8 cellular contexts compared by ENCODE assay signal in genomic region chr11:5004429-5005274, GRCh38. TPM values are rescaled to one million over a fixed set of nuclear protein-coding genes. Genes with fewer than 3 reads are reported as not detected.
DNase-seq lines count a peak whose midpoint lies in the region; ATAC-seq and TF ChIP-seq lines count a peak whose summit lies in the region.

No MANE protein-coding gene starts in this region.

- TF ChIP-seq EP300 in neural cell (conservative IDR thresholded peaks at IDR 0.05; ENCODE audit: poor library complexity, severe bottlenecking), result no peak

- no peak overlapping the region for H3K27ac ChIP-seq in neural cell (ENCODE audit: low read length)

- no peaks in the 10 kb centered on the region for H3K27me3 ChIP-seq in neural cell (ENCODE audit: insufficient read depth, low read depth, low read length)

- no peak overlapping the region for H3K4me3 ChIP-seq in neural cell (ENCODE audit: low read length)

- H4K20me1 ChIP-seq in neural cell (ENCODE audit: insufficient read depth), result no peaks in the 10 kb centered on the region

- H3K79me2 ChIP-seq in neural cell (replicated peaks; ENCODE audit: insufficient read depth, low read length), result no peaks in the 10 kb centered on the region

- H3K9me3 ChIP-seq in neural cell (ENCODE audit: low read length), result no peaks in the 10 kb centered on the region

- ATAC-seq in GM21825 (IDR thresholded peaks at IDR 0.05; ENCODE audit: unreplicated experiment), result no peak

- no peak overlapping the region for H2AFZ ChIP-seq in neural cell (ENCODE audit: low read depth, low read length)

- peak; percentile 54 for DNase-seq in activated CD4-positive, alpha-beta T cell treated with anti-CD3 and anti-CD28 coated beads for 48 hours
- DNase-seq in activated CD4-positive, alpha-beta T cell treated with anti-CD3 and anti-CD28 coated beads for 1 hour, result no peak
- DNase-seq in SIG-M5 treated with dmso at 0.1 percent for 504 hours (lab: John Stamatoyannopoulos, UW; ENCODE audit: unreplicated experiment) (peak; percentile 5), erythroblast (lab: John Stamatoyannopoulos, UW) (peak; percentile 45 to 69)
- no peak for DNase-seq in activated CD8-positive, alpha-beta memory T cell treated with anti-CD3 and anti-CD28 coated beads for 24 hours

- no peak overlapping the region for H3K9ac ChIP-seq in neural cell (ENCODE audit: low read length)

- no peak overlapping the region for H3K4me2 ChIP-seq in neural cell (ENCODE audit: low read length)

- TF ChIP-seq POLR2A in erythroblast (IDR thresholded peaks at IDR 0.05; ENCODE audit: low read length), result no peak

- H3F3A ChIP-seq in neural cell (ENCODE audit: insufficient read depth, low read length, poor library complexity, severe bottlenecking), result no peaks in the 10 kb centered on the region

- no peaks in the 10 kb centered on the region for H3K9me2 ChIP-seq in neural cell (ENCODE audit: insufficient read depth, low read length)

- peak; percentile 89 for TF ChIP-seq RAD21 in neural cell (conservative IDR thresholded peaks at IDR 0.05)

- no peaks in the 10 kb centered on the region for H3K36me3 ChIP-seq in neural cell (ENCODE audit: insufficient read depth, low read length)

- peak; percentile 73 for TF ChIP-seq CTCF in LNCAP (IDR thresholded peaks at IDR 0.05)
- TF ChIP-seq CTCF in neural cell (IDR thresholded peaks at IDR 0.05; ENCODE audit: poor library complexity, severe bottlenecking), result peak; percentile 88

TF ChIP-seq in neural cell, 6 proteins besides CTCF, POLR2A, EP300 and RAD21:
- TF ChIP-seq SMC3 (conservative IDR thresholded peaks at IDR 0.05; ENCODE audit: poor library complexity) (peak; percentile 94), TAF1 (IDR thresholded peaks at IDR 0.05; ENCODE audit: low read depth) (no peak), EZH2 (IDR thresholded peaks at IDR 0.05; ENCODE audit: borderline replicate concordance, insufficient read depth, low read length, poor library complexity, severe bottlenecking) (no peak)

RNA-seq across cellular contexts. Expression of gene OR51L1, which starts 10.0 kb away (rescaled TPM):
- not detected in 2 replicates for polyA plus RNA-seq in neural cell
- not detected in 2 replicates for polyA minus RNA-seq in neural cell

RNA-seq across cellular contexts. Expression of gene OR52J3, which starts 41.7 kb away (rescaled TPM):
- polyA plus RNA-seq in neural cell, result not detected in 2 replicates
- not detected in 2 replicates for polyA minus RNA-seq in neural cell

RNA-seq across cellular contexts. Expression of gene OR51A2, which starts 49.1 kb away (rescaled TPM):
- polyA plus RNA-seq in neural cell, result not detected in 2 replicates
- not detected in 2 replicates for polyA minus RNA-seq in neural cell

RNA-seq across cellular contexts. Expression of gene OR52E2, which starts 54.8 kb away (rescaled TPM):
- not detected in 2 replicates for polyA plus RNA-seq in neural cell
- not detected in 2 replicates for polyA minus RNA-seq in neural cell

RNA-seq across cellular contexts. Expression of gene OR51A4, which starts 57.2 kb away (rescaled TPM):
- not detected in 2 replicates for polyA plus RNA-seq in neural cell
- polyA minus RNA-seq in neural cell, result not detected in 2 replicates

Comparison
In these comparisons a context has a peak if more than half of its experiments do, and no peak if none do; other contexts are left out.
1. DNase-seq: peak in activated CD4-positive, alpha-beta T cell treated with anti-CD3 and anti-CD28 coated beads for 48 hours (single experiment), SIG-M5 treated with dmso at 0.1 percent for 504 hours (single experiment) and erythroblast (2 of 2); none in activated CD4-positive, alpha-beta T cell treated with anti-CD3 and anti-CD28 coated beads for 1 hour (single experiment) and activated CD8-positive, alpha-beta memory T cell treated with anti-CD3 and anti-CD28 coated beads for 24 hours (single experiment).